24 cellular contexts compared by ENCODE assay signal in genomic region chr9:91170951-91171350, GRCh38.
"Had no signal": no experiment of that assay in that cellular context is flagged by ENCODE, and none has a peak within 500 bp of the region (broad histone marks: within the 10 kb centered on the region; RNA-seq: fewer than 3 reads in every experiment).

No MANE protein-coding gene starts in this region.

- H3K4me1 ChIP-seq: pancreas, prostate gland, right atrium auricular region, right lobe of liver, sigmoid colon, testis, tibial artery, upper lobe of right lung, uterus had no signal

- H3K27me3 ChIP-seq: neutrophil, pancreas, right atrium auricular region, right lobe of liver, sigmoid colon, suprapubic skin, testis, tibial artery, transverse colon, upper lobe of right lung, uterus had no signal

- H3K27ac ChIP-seq: neutrophil, pancreas, prostate gland, right atrium auricular region, right lobe of liver, sigmoid colon, suprapubic skin, testis, tibial artery, transverse colon, upper lobe of right lung, uterus had no signal

- H3K9me3 ChIP-seq: pancreas, prostate gland, testis, upper lobe of right lung, uterus had no signal

- H3K4me3 ChIP-seq: pancreas, prostate gland, right atrium auricular region, right lobe of liver, sigmoid colon, suprapubic skin, testis, tibial artery, transverse colon, upper lobe of right lung, uterus had no signal

- H3K36me3 ChIP-seq: neutrophil, pancreas, prostate gland, right atrium auricular region, right lobe of liver, sigmoid colon, suprapubic skin, tibial artery, transverse colon, upper lobe of right lung, uterus had no signal

- DNase-seq: nephron progenitor cell; nucleus accumbens; pancreas; retina; sigmoid colon; small intestine; stimulated activated CD4-positive, alpha-beta T cell treated with anti-CD3 and anti-CD28 coated beads, Interleukin-15, amount 100 ng/mL, for 24 hours; stimulated activated CD4-positive, alpha-beta T cell treated with anti-CD3 and anti-CD28 coated beads, Interleukin-4, amount 100 ng/mL, for 1 hour; stimulated activated CD4-positive, alpha-beta T cell treated with anti-CD3 and anti-CD28 coated beads, Interleukin-4, amount 100 ng/mL, for 4 hours; stimulated activated CD8-positive, alpha-beta memory T cell treated with anti-CD3 and anti-CD28 coated beads, Interleukin-4, amount 100 ng/mL, for 48 hours; stimulated activated naive CD4-positive, alpha-beta T cell; stimulated activated naive CD8-positive, alpha-beta T cell treated with anti-CD3 and anti-CD28 coated beads, Interleukin-15, amount 100 ng/mL, for 72 hours; stimulated activated naive CD8-positive, alpha-beta T cell treated with anti-CD3 and anti-CD28 coated beads, Interleukin-15, Interleukin-2, amounts not matched to agents 100 U/mL and 50 U/mL, for 24 hours; substantia nigra; testis; tibial artery; transverse colon; upper lobe of right lung; uterus had no signal
